In genomic region chr10:129621694-129622093, GRCh38 we compare ENCODE assay signal across 13 cellular contexts.
"Had no signal": no experiment of that assay in that cellular context is flagged by ENCODE, and none has a peak within 500 bp of the region (broad histone marks: within the 10 kb centered on the region; RNA-seq: fewer than 3 reads in every experiment).

No MANE protein-coding gene starts in this region.

- H3K27ac ChIP-seq: dorsolateral prefrontal cortex, psoas muscle, right lobe of liver, spleen had no signal

- H3K4me3 ChIP-seq: dorsolateral prefrontal cortex, lung, psoas muscle, right lobe of liver, spleen had no signal

- DNase-seq: activated CD4-positive, alpha-beta T cell treated with anti-CD3 and anti-CD28 coated beads, Interleukin-2, amount 10 ng/mL, durations not matched to agents 24 days and 14 days; activated CD4-positive, CD25-positive, alpha-beta regulatory T cell; activated naive CD4-positive, alpha-beta T cell treated with anti-CD3 and anti-CD28 coated beads, Interleukin-2, amount 10 ng/mL, durations not matched to agents 7 days and 5 days; activated T-cell treated with anti-CD3 and anti-CD28 coated beads for 4 hours; dorsolateral prefrontal cortex; endodermal cell; left cardiac atrium; psoas muscle; right lobe of liver; spleen; stimulated activated naive CD8-positive, alpha-beta T cell treated with anti-CD3 and anti-CD28 coated beads, Interleukin-15, amount 100 ng/mL, for 72 hours; T-helper 2 cell had no signal

- H3K27me3 ChIP-seq: dorsolateral prefrontal cortex, right lobe of liver, spleen had no signal

- H3K36me3 ChIP-seq: right lobe of liver, spleen had no signal

- H3K4me1 ChIP-seq: psoas muscle, right lobe of liver, spleen had no signal

- ATAC-seq: left cardiac atrium; psoas muscle; stimulated activated naive CD8-positive, alpha-beta T cell treated with anti-CD3 and anti-CD28 coated beads, Interleukin-15, amount 100 ng/mL, for 72 hours had no signal

- H3K9me3 ChIP-seq: psoas muscle, right lobe of liver, spleen had no signal
